Comparison of ENCODE assay signal across 1 cellular context in genomic region chr22:46027219-46028068, GRCh38.
TF ChIP-seq lines count a peak whose summit lies in the region.

No MANE protein-coding gene starts in this region.

TF ChIP-seq in H1, 55 proteins besides CTCF, POLR2A, EP300 and RAD21 (continued from another document):
- peak; percentile 85 for TF ChIP-seq KDM4A (IDR thresholded peaks at IDR 0.05; ENCODE audit: low read depth, low read length, severe bottlenecking)
- TF ChIP-seq FOSL1 (IDR thresholded peaks at IDR 0.05; ENCODE audit: insufficient read depth, low read depth, low read length), result no peak
- TF ChIP-seq, protein P1, sequence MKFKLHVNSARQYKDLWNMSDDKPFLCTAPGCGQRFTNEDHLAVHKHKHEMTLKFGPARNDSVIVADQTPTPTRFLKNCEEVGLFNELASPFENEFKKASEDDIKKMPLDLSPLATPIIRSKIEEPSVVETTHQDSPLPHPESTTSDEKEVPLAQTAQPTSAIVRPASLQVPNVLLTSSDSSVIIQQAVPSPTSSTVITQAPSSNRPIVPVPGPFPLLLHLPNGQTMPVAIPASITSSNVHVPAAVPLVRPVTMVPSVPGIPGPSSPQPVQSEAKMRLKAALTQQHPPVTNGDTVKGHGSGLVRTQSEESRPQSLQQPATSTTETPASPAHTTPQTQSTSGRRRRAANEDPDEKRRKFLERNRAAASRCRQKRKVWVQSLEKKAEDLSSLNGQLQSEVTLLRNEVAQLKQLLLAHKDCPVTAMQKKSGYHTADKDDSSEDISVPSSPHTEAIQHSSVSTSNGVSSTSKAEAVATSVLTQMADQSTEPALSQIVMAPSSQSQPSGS (IDR thresholded peaks at IDR 0.05; ENCODE audit: low read length), result no peak
- TF ChIP-seq JUND (IDR thresholded peaks at IDR 0.05; ENCODE audit: low read length), result no peak
- peak; percentile 56 for TF ChIP-seq EZH2 (IDR thresholded peaks at IDR 0.05; ENCODE audit: low read depth, low read length, severe bottlenecking)
- no peak for TF ChIP-seq SP2 (IDR thresholded peaks at IDR 0.05; ENCODE audit: low read length)
- TF ChIP-seq BRCA1 (IDR thresholded peaks at IDR 0.05; ENCODE audit: low read depth, low read length), result no peak
- TF ChIP-seq HDAC2 (IDR thresholded peaks at IDR 0.05; ENCODE audit: borderline replicate concordance in 1 of 2, low read depth in 2 of 2, low read length in 2 of 2), result peak in 1 of 2 experiments; percentile 70; a peak in 1 of 4 replicates
- TF ChIP-seq TEAD4 (IDR thresholded peaks at IDR 0.05; ENCODE audit: low read depth, low read length), result no peak
- no peak for TF ChIP-seq SRF (IDR thresholded peaks at IDR 0.05; ENCODE audit: low read depth, low read length)
- peak; percentile 79 for TF ChIP-seq SUZ12 (IDR thresholded peaks at IDR 0.05; ENCODE audit: low read length)
- no peak for TF ChIP-seq EGR1 (IDR thresholded peaks at IDR 0.05; ENCODE audit: borderline replicate concordance, low read depth, low read length)
